ENCODE assay signal across 26 cellular contexts in the genomic region with DNA sequence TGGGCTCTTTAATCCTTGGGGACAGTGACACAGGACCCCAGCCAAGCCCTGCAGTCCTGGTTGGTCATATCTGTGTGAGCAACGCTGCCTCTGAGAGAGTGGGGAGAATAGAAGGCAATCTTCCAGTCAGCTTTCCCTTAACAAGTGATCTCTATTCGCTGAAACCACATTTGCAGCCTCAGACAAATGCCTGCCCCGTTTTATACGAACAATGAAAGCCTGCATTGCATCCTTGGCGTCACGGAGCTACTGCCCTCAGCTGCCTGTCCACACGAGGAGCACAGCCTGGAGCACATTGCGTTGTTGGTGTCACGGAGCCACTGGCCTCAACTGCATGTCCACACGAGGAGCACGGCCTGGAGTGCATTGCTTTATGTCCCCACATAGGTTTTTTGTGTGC.
"Had no signal": no experiment of that assay in that cellular context is flagged by ENCODE, and none has a peak within 500 bp of the region (broad histone marks: within the 10 kb centered on the region; RNA-seq: fewer than 3 reads in every experiment).

No MANE protein-coding gene starts in this region.

- DNase-seq: activated B cell treated with CpG ODN at 0.5 μM for 24 hours; activated CD4-positive, alpha-beta T cell treated with anti-CD3 and anti-CD28 coated beads for 1 hour; activated CD4-positive, alpha-beta T cell treated with anti-CD3 and anti-CD28 coated beads, Interleukin-2, amount 10 ng/mL, durations not matched to agents 24 days and 14 days; activated CD4-positive, alpha-beta T cell treated with anti-CD3 and anti-CD28 coated beads, Interleukin-2, amount 50 U/mL, for 48 hours; activated CD8-positive, alpha-beta memory T cell treated with anti-CD3 and anti-CD28 coated beads, Interleukin-2, amount 10 ng/mL, durations not matched to agents 7 days and 5 days; activated effector memory CD4-positive, alpha-beta T cell treated with anti-CD3 and anti-CD28 coated beads, Interleukin-2, amount 50 U/mL, for 16 hours; activated naive CD4-positive, alpha-beta T cell treated with anti-CD3 and anti-CD28 coated beads for 36 hours; activated naive CD8-positive, alpha-beta T cell treated with anti-CD3 and anti-CD28 coated beads for 36 hours; activated T-cell treated with anti-CD3 and anti-CD28 coated beads, Interleukin-2, amount 50 U/mL, for 24 hours; KG1; NCI-H1092; NCI-H1417 treated with DMSO at 0.1 percent for 48 hours; NCI-H1694; NCI-H2029; NCI-H2107; NCI-H2171 treated with DMSO at 0.1 percent for 48 hours; NCI-H226; NCI-H526 treated with DMSO at 0.1 percent for 48 hours; NCI-H82; SIG-M5; T-helper 17 cell; T-helper 9 cell had no signal

- H3K9me3 Mint-ChIP-seq: activated B cell treated with CpG ODN at 0.5 μM for 24 hours; activated CD4-positive, alpha-beta T cell treated with anti-CD3 and anti-CD28 coated beads, Interleukin-2, amount 10 ng/mL, durations not matched to agents 24 days and 14 days; activated naive CD4-positive, alpha-beta T cell treated with anti-CD3 and anti-CD28 coated beads for 36 hours; activated naive CD8-positive, alpha-beta T cell treated with anti-CD3 and anti-CD28 coated beads for 36 hours; activated T-cell treated with anti-CD3 and anti-CD28 coated beads, Interleukin-2, amount 50 U/mL, for 24 hours; activated T-helper 1 cell treated with anti-CD3 and anti-CD28 coated beads, Interleukin-12 subunit alpha, Interleukin-12 subunit beta, Interleukin-2, Interleukin-4 antibody, amounts not matched to agents 30 ng/mL and 10 ng/mL and 1 ng/mL, durations not matched to agents 14 hours and 24 hours and 36 hours; IgD-negative memory B cell had no signal

- H3K4me1 Mint-ChIP-seq: activated CD4-positive, alpha-beta T cell treated with anti-CD3 and anti-CD28 coated beads, Interleukin-2, amount 10 ng/mL, durations not matched to agents 24 days and 14 days; activated CD8-positive, alpha-beta memory T cell treated with anti-CD3 and anti-CD28 coated beads, Interleukin-2, amount 10 ng/mL, durations not matched to agents 7 days and 5 days; activated naive CD8-positive, alpha-beta T cell treated with anti-CD3 and anti-CD28 coated beads for 36 hours had no signal

- H3K36me3 Mint-ChIP-seq: activated CD8-positive, alpha-beta memory T cell treated with anti-CD3 and anti-CD28 coated beads, Interleukin-2, amount 10 ng/mL, durations not matched to agents 7 days and 5 days; activated naive CD8-positive, alpha-beta T cell treated with anti-CD3 and anti-CD28 coated beads for 36 hours; IgD-negative memory B cell had no signal

- H3K4me3 Mint-ChIP-seq: activated B cell treated with CpG ODN at 0.5 μM for 24 hours; activated CD4-positive, alpha-beta T cell treated with anti-CD3 and anti-CD28 coated beads, Interleukin-2, amount 10 ng/mL, durations not matched to agents 24 days and 14 days; activated CD8-positive, alpha-beta memory T cell treated with anti-CD3 and anti-CD28 coated beads, Interleukin-2, amount 10 ng/mL, durations not matched to agents 7 days and 5 days; activated naive CD4-positive, alpha-beta T cell treated with anti-CD3 and anti-CD28 coated beads for 36 hours; activated naive CD8-positive, alpha-beta T cell treated with anti-CD3 and anti-CD28 coated beads for 36 hours; activated T-cell treated with anti-CD3 and anti-CD28 coated beads, Interleukin-2, amount 50 U/mL, for 24 hours; activated T-helper 1 cell treated with anti-CD3 and anti-CD28 coated beads, Interleukin-12 subunit alpha, Interleukin-12 subunit beta, Interleukin-2, Interleukin-4 antibody, amounts not matched to agents 30 ng/mL and 10 ng/mL and 1 ng/mL, durations not matched to agents 14 hours and 24 hours and 36 hours; IgD-negative memory B cell; T-helper 17 cell had no signal

- H3K27ac Mint-ChIP-seq: activated B cell treated with CpG ODN at 0.5 μM for 24 hours; activated CD4-positive, alpha-beta T cell treated with anti-CD3 and anti-CD28 coated beads, Interleukin-2, amount 10 ng/mL, durations not matched to agents 24 days and 14 days; activated CD8-positive, alpha-beta memory T cell treated with anti-CD3 and anti-CD28 coated beads, Interleukin-2, amount 10 ng/mL, durations not matched to agents 7 days and 5 days; activated naive CD4-positive, alpha-beta T cell treated with anti-CD3 and anti-CD28 coated beads for 36 hours; activated naive CD8-positive, alpha-beta T cell treated with anti-CD3 and anti-CD28 coated beads for 36 hours; activated T-helper 1 cell treated with anti-CD3 and anti-CD28 coated beads, Interleukin-12 subunit alpha, Interleukin-12 subunit beta, Interleukin-2, Interleukin-4 antibody, amounts not matched to agents 30 ng/mL and 10 ng/mL and 1 ng/mL, durations not matched to agents 14 hours and 24 hours and 36 hours; IgD-negative memory B cell; T-helper 17 cell had no signal

- H3K27me3 Mint-ChIP-seq: activated B cell treated with CpG ODN at 0.5 μM for 24 hours; activated CD4-positive, alpha-beta T cell treated with anti-CD3 and anti-CD28 coated beads, Interleukin-2, amount 10 ng/mL, durations not matched to agents 24 days and 14 days; activated CD8-positive, alpha-beta memory T cell treated with anti-CD3 and anti-CD28 coated beads, Interleukin-2, amount 10 ng/mL, durations not matched to agents 7 days and 5 days had no signal

- FAIRE-seq: bronchial epithelial cell, TTC549 had no signal

- ATAC-seq: activated CD8-positive, alpha-beta memory T cell treated with anti-CD3 and anti-CD28 coated beads, Interleukin-2, amount 10 ng/mL, durations not matched to agents 7 days and 5 days; T-helper 17 cell had no signal
